ENCODE assay signal across 8 cellular contexts in the genomic region with DNA sequence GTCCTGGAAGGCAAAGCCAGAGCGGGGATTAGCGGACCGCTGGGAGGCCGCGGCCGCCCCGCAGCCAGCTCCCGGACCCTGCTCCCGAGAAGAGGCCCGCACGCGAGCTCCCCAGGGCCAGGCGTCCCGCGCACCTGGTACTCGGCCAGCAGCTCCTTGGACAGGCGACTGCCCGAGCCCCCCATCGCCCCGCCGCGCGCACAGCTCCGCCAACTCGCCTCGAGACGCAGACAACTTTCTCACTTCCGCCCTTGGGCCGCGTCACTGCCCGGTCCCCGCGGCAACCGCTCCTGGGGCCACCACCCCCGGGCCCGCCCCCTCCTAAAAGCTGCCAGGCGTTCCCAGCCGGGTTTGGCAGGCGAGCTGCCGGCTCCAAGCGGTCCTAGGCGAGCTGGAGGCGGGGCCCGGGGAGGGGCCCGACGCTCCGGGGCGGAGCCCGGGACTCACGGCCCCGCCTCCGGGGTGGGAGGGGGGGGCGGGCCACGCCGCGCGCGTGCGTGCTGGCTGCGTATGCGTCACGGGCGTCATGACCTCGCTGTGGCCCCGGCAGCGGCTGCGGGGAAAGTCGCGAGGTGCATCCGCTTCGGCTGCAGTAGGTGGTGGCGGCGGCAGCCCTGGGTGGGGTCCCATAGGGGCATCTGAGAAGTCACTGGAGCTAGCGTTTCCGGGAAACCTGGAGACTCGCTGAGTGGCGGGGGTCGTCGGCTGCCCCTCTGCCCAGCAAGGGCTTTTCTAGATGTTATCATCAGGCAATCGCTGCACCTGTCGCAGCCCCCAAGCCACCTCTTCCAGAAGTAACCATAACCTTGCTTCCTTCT. TPM values are rescaled to one million over a fixed set of nuclear protein-coding genes. Genes with fewer than 3 reads are reported as not detected.
A peak's percentile ranks its signal among the peaks of the same experiment; 100 is the strongest.
DNase-seq lines count a peak whose midpoint lies in the region; FAIRE-seq and TF ChIP-seq lines count a peak whose summit lies in the region.

A gene (minus strand): TSS at position 241 of the 818 bp plus-strand sequence. CDS start 56 bp downstream, at position 185.
A gene with protein sequence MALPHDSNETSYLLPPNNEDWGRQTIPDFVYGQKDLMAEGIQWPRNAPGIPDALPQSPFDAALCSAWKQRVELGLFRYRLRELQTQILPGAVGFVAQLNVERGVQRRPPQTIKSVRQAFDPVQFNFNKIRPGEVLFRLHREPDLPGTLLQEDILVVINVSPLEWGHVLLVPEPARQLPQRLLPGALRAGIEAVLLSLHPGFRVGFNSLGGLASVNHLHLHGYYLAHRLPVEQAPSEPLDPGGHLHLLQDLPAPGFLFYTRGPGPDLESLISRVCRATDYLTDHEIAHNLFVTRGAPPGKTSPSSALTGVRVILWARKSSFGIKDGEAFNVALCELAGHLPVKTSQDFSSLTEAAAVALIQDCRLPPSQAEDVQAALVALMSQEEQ (plus strand): TSS at position 509 of the 818 bp plus-strand sequence. CDS start 6,700 bp downstream, outside the sequence.

- H3K4me3 ChIP-seq in MM.1S (ENCODE audit: low read length) (peak within 1 kb of the TSS; percentile 93), fibroblast of the aortic adventitia (ENCODE audit: low read depth, low read length) (peak within 1 kb of the TSS; percentile 87)

- peaks cover 18% of the 10 kb centered on the region for H3F3A ChIP-seq in MM.1S (ENCODE audit: insufficient read depth, low read length)

- peak; percentile 95 for DNase-seq in HCEC 1CT
- DNase-seq in MM.1S: peak; percentile 98
- peak; percentile 69 for DNase-seq in SHP77 treated with DMSO at 0.1 percent for 48 hours (lab: John Stamatoyannopoulos, UW)
- peak; percentile 99 for DNase-seq in activated effector memory CD4-positive, alpha-beta T cell treated with anti-CD3 and anti-CD28 coated beads, Interleukin-2, amount 50 U/mL, for 16 hours
- DNase-seq in fibroblast of the aortic adventitia (ENCODE audit: low read depth): peak; percentile 96
- DNase-seq in nephron progenitor cell: peak; percentile 94

- H3K79me2 ChIP-seq in MM.1S (ENCODE audit: low read length): peaks cover 11% of the 10 kb centered on the region

- no peaks in the 10 kb centered on the region for H4K20me1 ChIP-seq in MM.1S (ENCODE audit: insufficient read depth, low read length)

- H3K4me1 Mint-ChIP-seq in nephron progenitor cell: peaks cover 32% of the 10 kb centered on the region
- H3K4me1 Mint-ChIP-seq in stimulated activated naive CD8-positive, alpha-beta T cell treated with anti-CD3 and anti-CD28 coated beads, Interleukin-15, Interleukin-2, amounts not matched to agents 100 ng/mL and 50 ng/mL, for 24 hours (ENCODE audit: low read depth): peaks cover 47% of the 10 kb centered on the region

- peak within 1 kb of the TSS; percentile 81 for H3K9ac ChIP-seq in MM.1S (ENCODE audit: low read length)

- no peak for TF ChIP-seq CTCF in MM.1S (IDR thresholded peaks at IDR 0.05; ENCODE audit: low read length)
- TF ChIP-seq CTCF in fibroblast of the aortic adventitia (IDR thresholded peaks at IDR 0.05; ENCODE audit: insufficient read depth, low read length): no peak
- no peak for TF ChIP-seq CTCF in nephron progenitor cell (IDR thresholded peaks at IDR 0.05)

- H3K4me2 ChIP-seq in MM.1S (ENCODE audit: low read depth, low read length): peak within 1 kb of the TSS; percentile 91

- H3K9me3 ChIP-seq in MM.1S (replicated peaks; ENCODE audit: insufficient read depth, low read length): no peaks in the 10 kb centered on the region

- peaks cover 10% of the 10 kb centered on the region for H3K27me3 Mint-ChIP-seq in nephron progenitor cell (ENCODE audit: low read depth, poor library complexity)
- no peaks in the 10 kb centered on the region for H3K27me3 Mint-ChIP-seq in stimulated activated naive CD8-positive, alpha-beta T cell treated with anti-CD3 and anti-CD28 coated beads, Interleukin-15, Interleukin-2, amounts not matched to agents 100 ng/mL and 50 ng/mL, for 24 hours

- peak within 1 kb of the TSS; percentile 78 for H3K27ac ChIP-seq in MM.1S (ENCODE audit: low read length)

- H3K27me3 ChIP-seq in MM.1S (replicated peaks; ENCODE audit: insufficient read depth, low read length): no peaks in the 10 kb centered on the region

- H3K9me3 Mint-ChIP-seq in nephron progenitor cell: no peaks in the 10 kb centered on the region
- no peaks in the 10 kb centered on the region for H3K9me3 Mint-ChIP-seq in stimulated activated naive CD8-positive, alpha-beta T cell treated with anti-CD3 and anti-CD28 coated beads, Interleukin-15, Interleukin-2, amounts not matched to agents 100 ng/mL and 50 ng/mL, for 24 hours

- H3K36me3 ChIP-seq in MM.1S (replicated peaks; ENCODE audit: insufficient read depth, low read length): 0 out of 2 replicates have a peak, but pooled peaks cover 3% of the 10 kb centered on the region

- H3K27ac Mint-ChIP-seq in nephron progenitor cell: peak within 1 kb of the TSS; percentile 48
- peak within 1 kb of the TSS; percentile 96 for H3K27ac Mint-ChIP-seq in stimulated activated naive CD8-positive, alpha-beta T cell treated with anti-CD3 and anti-CD28 coated beads, Interleukin-15, Interleukin-2, amounts not matched to agents 100 ng/mL and 50 ng/mL, for 24 hours

- peaks cover 7% of the 10 kb centered on the region for H3K4me1 ChIP-seq in MM.1S (ENCODE audit: low read length)

- H3K9me2 ChIP-seq in MM.1S (replicated peaks; ENCODE audit: insufficient read depth, low read length): no peaks in the 10 kb centered on the region

- peak; percentile 15 for FAIRE-seq in G401.6 (lab: Jason Lieb, UNC)

- H2AFZ ChIP-seq in MM.1S (ENCODE audit: low read length): peak within 1 kb of the TSS; percentile 95

- peak within 1 kb of the TSS; percentile 81 for H3K4me3 Mint-ChIP-seq in nephron progenitor cell
- peak within 1 kb of the TSS; percentile 99 for H3K4me3 Mint-ChIP-seq in stimulated activated naive CD8-positive, alpha-beta T cell treated with anti-CD3 and anti-CD28 coated beads, Interleukin-15, Interleukin-2, amounts not matched to agents 100 ng/mL and 50 ng/mL, for 24 hours

- H3K36me3 Mint-ChIP-seq in nephron progenitor cell (ENCODE audit: low read depth): peaks cover 26% of the 10 kb centered on the region
- H3K36me3 Mint-ChIP-seq in stimulated activated naive CD8-positive, alpha-beta T cell treated with anti-CD3 and anti-CD28 coated beads, Interleukin-15, Interleukin-2, amounts not matched to agents 100 ng/mL and 50 ng/mL, for 24 hours (ENCODE audit: low read depth): peaks cover 48% of the 10 kb centered on the region

RNA-seq across cellular contexts. Expression of the first gene that starts in this region (rescaled TPM):
- 12.8 and 32.3 TPM in 2 replicates for total RNA-seq in fibroblast of the aortic adventitia (ENCODE audit: low replicate concordance)

RNA-seq across cellular contexts. Expression of the second gene that starts in this region (rescaled TPM):
- 8.7 and 9.6 TPM in 2 replicates for total RNA-seq in fibroblast of the aortic adventitia (ENCODE audit: low replicate concordance)

Comparison
In these comparisons a context has a peak if more than half of its experiments do, and no peak if none do; other contexts are left out.
1. Peak in every context shown above with its lines: DNase-seq, H3K4me3 ChIP-seq and H3K27ac ChIP-seq.